In the genomic region with DNA sequence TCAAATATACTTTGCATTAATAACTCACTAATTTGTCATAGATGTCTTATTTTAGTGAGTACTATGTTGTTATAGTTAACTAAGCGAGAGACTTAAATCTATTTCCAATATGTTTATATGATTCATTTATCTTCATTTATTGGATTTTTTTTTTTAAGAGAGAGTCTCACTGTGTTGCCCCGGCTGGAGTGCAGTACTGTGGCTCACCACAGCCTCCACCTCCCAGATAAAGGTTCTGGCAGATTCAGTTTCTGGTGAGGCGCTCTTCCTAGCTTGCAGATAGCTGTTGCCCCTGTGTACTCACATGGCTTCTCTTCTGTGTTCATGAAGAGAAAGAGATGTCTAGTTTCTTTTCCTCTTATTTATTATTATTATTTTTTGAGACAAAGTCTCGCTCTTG, we compare ENCODE assay signal across 1 cellular context.
TF ChIP-seq lines count a peak whose summit lies in the region.

No MANE protein-coding gene starts in this region.

TF ChIP-seq in HepG2, 621 proteins besides CTCF, POLR2A, EP300 and RAD21:
- TF ChIP-seq IKZF4 (CRISPR knock-in tag; IDR thresholded peaks at IDR 0.05; ENCODE audit: borderline replicate concordance, low read depth, not compliant biosample characterization): no peak
- peak; percentile 26; the same call in 1 of the 2 replicates for TF ChIP-seq ZNF121 (CRISPR knock-in tag; IDR thresholded peaks at IDR 0.05)
